ENCODE assay signal across 11 cellular contexts in the genomic region with DNA sequence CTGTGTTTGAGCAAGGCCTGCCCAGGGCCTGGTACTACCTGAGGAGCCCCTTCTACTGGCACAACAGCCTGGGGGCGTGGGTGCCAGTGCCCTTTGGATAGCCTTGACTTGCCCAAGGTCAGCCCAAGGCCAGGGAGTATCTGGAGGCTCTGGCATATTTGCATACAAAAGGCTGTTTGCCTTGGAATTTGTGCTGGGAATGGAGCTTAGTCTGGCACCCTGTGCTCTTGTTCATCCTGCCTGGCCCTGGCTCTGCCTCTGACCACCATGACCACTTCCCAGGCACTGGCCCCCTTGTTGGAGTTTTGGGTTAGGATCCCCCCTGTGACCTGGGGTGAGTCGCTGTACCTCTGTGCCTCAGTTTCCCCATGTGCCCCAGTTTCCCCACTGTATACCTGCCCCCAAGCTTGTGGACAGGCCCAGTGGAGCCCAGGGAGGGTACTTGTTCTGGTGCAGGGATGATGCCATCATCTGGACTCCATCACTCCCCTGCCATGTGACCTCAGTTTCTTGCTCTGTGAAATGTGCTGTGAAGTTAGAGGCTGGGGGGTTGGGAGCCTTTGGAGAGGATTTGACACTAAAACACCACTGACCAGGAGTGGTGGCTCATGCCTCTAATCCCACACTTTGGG. TPM values are rescaled to one million over a fixed set of nuclear protein-coding genes. Genes with fewer than 3 reads are reported as not detected.
DNase-seq lines count a peak whose midpoint lies in the region; ATAC-seq and TF ChIP-seq lines count a peak whose summit lies in the region.
"Had no signal": no experiment of that assay in that cellular context is flagged by ENCODE, and none has a peak within 500 bp of the region (broad histone marks: within the 10 kb centered on the region; RNA-seq: fewer than 3 reads in every experiment).

No MANE protein-coding gene starts in this region.

- H2AFZ ChIP-seq in PC-3 (ENCODE audit: low read length): no peak overlapping the region

- H3K4me1 ChIP-seq in PC-3 (ENCODE audit: insufficient read depth, low read length): peaks cover 27% of the 10 kb centered on the region
- H3K4me1 ChIP-seq in esophagus squamous epithelium: peaks cover 13 to 56% (median 19%) of the 10 kb centered on the region in 3 donors
- H3K4me1 ChIP-seq in suprapubic skin: peaks cover 25% of the 10 kb centered on the region

- POLR2A ChIA-PET in activated CD4-positive, alpha-beta T cell treated with anti-CD3 and anti-CD28 coated beads, Interleukin-2, amount 10 ng/mL, durations not matched to agents 7 days and 5 days (lab: Charles Lee): no interaction called here
- POLR2A ChIA-PET in PC-3 (lab: Charles Lee; ENCODE audit: unreplicated experiment): interaction anchor here (0.6 kb wide), 1 partner anchor 36 kb away, joined by 5 read pairs; no protein-coding TSS in a partner anchor

- no peak for TF ChIP-seq CTCF in PC-3 (conservative IDR thresholded peaks at IDR 0.05; ENCODE audit: low read depth, low read length)
- no peak for TF ChIP-seq CTCF in esophagus squamous epithelium (IDR thresholded peaks at IDR 0.05)
- no peak for TF ChIP-seq CTCF in suprapubic skin (IDR thresholded peaks at IDR 0.05)

- no peaks in the 10 kb centered on the region for H3F3A ChIP-seq in PC-3 (ENCODE audit: low read length, unreplicated experiment)

- H3K9me3 ChIP-seq in PC-3 (ENCODE audit: low read length): no peaks in the 10 kb centered on the region
- H3K9me3 ChIP-seq in esophagus squamous epithelium: no peaks in the 10 kb centered on the region
- no peaks in the 10 kb centered on the region for H3K9me3 ChIP-seq in suprapubic skin

- H3K79me2 ChIP-seq in PC-3 (ENCODE audit: low read length): peaks cover 11% of the 10 kb centered on the region

- H3K9me3 Mint-ChIP-seq in activated CD4-positive, alpha-beta T cell treated with anti-CD3 and anti-CD28 coated beads, Interleukin-2, amount 10 ng/mL, durations not matched to agents 7 days and 5 days: no peaks in the 10 kb centered on the region
- H3K9me3 Mint-ChIP-seq: mesothelial cell of epicardium had no signal

- ATAC-seq in PC-3: no peak

- 0 out of 2 replicates have a peak overlapping the region, but pooled peaks have one; percentile 4 for H3K9ac ChIP-seq in PC-3 (ENCODE audit: low read length)

- CTCF ChIA-PET in activated CD4-positive, alpha-beta T cell treated with anti-CD3 and anti-CD28 coated beads, Interleukin-2, amount 10 ng/mL, durations not matched to agents 7 days and 5 days (lab: Charles Lee): interaction anchor here (0.7 to 1.7 kb wide), 7 partner anchors 8 to 71 kb away, joined by 3 to 6 read pairs (median 3); no protein-coding TSS in a partner anchor
- CTCF ChIA-PET in PC-3 (lab: Charles Lee): no interaction called here

- H3K36me3 ChIP-seq in PC-3 (ENCODE audit: low read depth, low read length) (no peaks in the 10 kb centered on the region), esophagus squamous epithelium (no peaks in the 10 kb centered on the region), suprapubic skin (no peaks in the 10 kb centered on the region)

- TF ChIP-seq EP300 in suprapubic skin (IDR thresholded peaks at IDR 0.05): no peak

- H3K27ac Mint-ChIP-seq in activated CD4-positive, alpha-beta T cell treated with anti-CD3 and anti-CD28 coated beads, Interleukin-2, amount 10 ng/mL, durations not matched to agents 7 days and 5 days: peak overlapping the region; percentile 98
- H3K27ac Mint-ChIP-seq: mesothelial cell of epicardium had no signal

- peaks cover 80% of the 10 kb centered on the region for H3K4me1 Mint-ChIP-seq in activated CD4-positive, alpha-beta T cell treated with anti-CD3 and anti-CD28 coated beads, Interleukin-2, amount 10 ng/mL, durations not matched to agents 7 days and 5 days

- H3K4me3 Mint-ChIP-seq in activated CD4-positive, alpha-beta T cell treated with anti-CD3 and anti-CD28 coated beads, Interleukin-2, amount 10 ng/mL, durations not matched to agents 7 days and 5 days: peak overlapping the region; percentile 91

- H3K27me3 ChIP-seq in PC-3 (ENCODE audit: low read length) (no peaks in the 10 kb centered on the region), esophagus squamous epithelium (peaks cover 0 to 3% (median 0%) of the 10 kb centered on the region in 4 donors), suprapubic skin (no peaks in the 10 kb centered on the region)

- no peaks in the 10 kb centered on the region for H4K20me1 ChIP-seq in PC-3 (ENCODE audit: low read length)

- no TSS peak for BruUV-seq in PC-3 (replicated peaks; lab: Mats Ljungman, UMichigan)

- H3K27ac ChIP-seq in PC-3 (ENCODE audit: low read length) (peak overlapping the region; percentile 63), esophagus squamous epithelium (peak overlapping the region; percentile 27 to 81 (median 61)), suprapubic skin (no peak overlapping the region)

- 67% methylated on average over 1 of the region's 2 CpGs; no CpG with 5 or more reads in 1 of the 2 donors for WGBS in esophagus squamous epithelium, 2 donors
- WGBS in suprapubic skin: 100% methylated on average over 1 of the region's 2 CpGs

- peaks cover 37% of the 10 kb centered on the region for H3K36me3 Mint-ChIP-seq in activated CD4-positive, alpha-beta T cell treated with anti-CD3 and anti-CD28 coated beads, Interleukin-2, amount 10 ng/mL, durations not matched to agents 7 days and 5 days (ENCODE audit: low read depth)
- H3K36me3 Mint-ChIP-seq: mesothelial cell of epicardium had no signal

- H3K4me3 ChIP-seq in PC-3 (ENCODE audit: low read length): peak overlapping the region; percentile 58; the same call in 1 of the 2 replicates
- peak overlapping the region in 2 of 4 donors; percentile 60 to 79 for H3K4me3 ChIP-seq in esophagus squamous epithelium
- peak overlapping the region; percentile 59 for H3K4me3 ChIP-seq in suprapubic skin

- TF ChIP-seq POLR2A in esophagus squamous epithelium (IDR thresholded peaks at IDR 0.05) (no peak), suprapubic skin (IDR thresholded peaks at IDR 0.05) (no peak)

- intact Hi-C loops in PC-3 (cut with micrococcal nuclease): loop anchor here (2.0 kb wide), 1 partner anchor 39 kb away; no protein-coding TSS in a partner anchor
- intact Hi-C loops in esophagus squamous epithelium (cut with DNase I): no loop called here

- H3K27me3 Mint-ChIP-seq in activated CD4-positive, alpha-beta T cell treated with anti-CD3 and anti-CD28 coated beads, Interleukin-2, amount 10 ng/mL, durations not matched to agents 7 days and 5 days: no peaks in the 10 kb centered on the region

- no peak for DNase-seq in activated CD4-positive, alpha-beta T cell treated with anti-CD3 and anti-CD28 coated beads, Interleukin-2, amount 10 ng/mL, durations not matched to agents 7 days and 5 days
- no peak for DNase-seq in activated CD4-positive, alpha-beta T cell treated with anti-CD3 and anti-CD28 coated beads, Interleukin-2, amount 50 U/mL, for 4 hours
- DNase-seq in PC-3: no peak
- no peak for DNase-seq in esophagus squamous epithelium (lab: John Stamatoyannopoulos, UW)
- no peak for DNase-seq in suprapubic skin (ENCODE audit: low spot score in 2 of 2)
- DNase-seq in NCI-H2196 treated with DMSO at 0.1 percent for 48 hours (lab: John Stamatoyannopoulos, UW; ENCODE audit: unreplicated experiment): no peak
- no peak for DNase-seq in NCI-H1105 treated with DMSO at 0.1 percent for 48 hours (lab: John Stamatoyannopoulos, UW)
- no peak for DNase-seq in hepatic stellate cell (ENCODE audit: low spot score)
- DNase-seq: NCI-H510A treated with DMSO at 0.1 percent for 48 hours had no signal

- H3K4me2 ChIP-seq in PC-3 (ENCODE audit: low read length): peak overlapping the region; percentile 80

- no peaks in the 10 kb centered on the region for H3K9me2 ChIP-seq in PC-3 (replicated peaks; ENCODE audit: low read length)

RNA-seq across cellular contexts. Expression of a gene that starts 1.6 kb away (rescaled TPM):
- total RNA-seq in activated CD4-positive, alpha-beta T cell treated with anti-CD3 and anti-CD28 coated beads, Interleukin-2, amount 10 ng/mL, durations not matched to agents 7 days and 5 days: 10 to 100 TPM; 81.1 to 85.8 TPM
- total RNA-seq in PC-3 (2014; rRNA removed) (12.7 and 13.4 TPM in 2 replicates), esophagus squamous epithelium (1 to 10 TPM in 3 of 4 donors, under 1 TPM in 1; 0.22 to 5.8 (median 2.7) TPM), suprapubic skin (1 to 10 TPM; 2.8 to 6.4 (median 5.1) TPM)
- total RNA-seq: dermis microvascular lymphatic vessel endothelial cell had no signal

RNA-seq across cellular contexts. Expression of a gene that starts 35.9 kb away (rescaled TPM):
- total RNA-seq in activated CD4-positive, alpha-beta T cell treated with anti-CD3 and anti-CD28 coated beads, Interleukin-2, amount 10 ng/mL, durations not matched to agents 7 days and 5 days: 10 to 100 TPM; 40.3 to 42.6 TPM
- 68.6 and 86.0 TPM in 2 replicates for total RNA-seq in PC-3 (2014; rRNA removed)
- 10 to 100 TPM; 16.2 to 37.8 (median 29.0) TPM for total RNA-seq in esophagus squamous epithelium
- 10 to 100 TPM; 43.2 to 63.6 (median 54.3) TPM for total RNA-seq in suprapubic skin
